22 cellular contexts compared by ENCODE assay signal in genomic region chr4:175371091-175371490, GRCh38.
"Had no signal": no experiment of that assay in that cellular context is flagged by ENCODE, and none has a peak within 500 bp of the region (broad histone marks: within the 10 kb centered on the region; RNA-seq: fewer than 3 reads in every experiment).

No MANE protein-coding gene starts in this region.

- H3K79me2 ChIP-seq: parathyroid adenoma had no signal

- H3K9me3 ChIP-seq: heart left ventricle, prostate gland, right lobe of liver, suprapubic skin, tibial artery, upper lobe of right lung, vagina had no signal

- H3K4me3 ChIP-seq: coronary artery, heart left ventricle, prostate gland, right lobe of liver, suprapubic skin, tibial artery, upper lobe of right lung, vagina had no signal

- ATAC-seq: heart left ventricle; left lobe of liver; natural killer cell treated with Interleukin-12 subunit alpha and Interleukin-12 subunit beta and Interleukin-15 and Interleukin-18, amount 100 ng/mL, for 72 hours; right lobe of liver; stimulated activated effector memory CD8-positive, alpha-beta T cell treated with anti-CD3 and anti-CD28 coated beads, Interleukin-12 subunit alpha, Interleukin-12 subunit beta, amount 100 ng/mL, for 72 hours; stimulated activated naive CD8-positive, alpha-beta T cell treated with anti-CD3 and anti-CD28 coated beads, Interleukin-15, Interleukin-2, amounts not matched to agents 100 U/mL and 50 U/mL, for 24 hours; upper lobe of right lung had no signal

- H3K36me3 ChIP-seq: heart left ventricle, prostate gland, right lobe of liver, suprapubic skin, tibial artery, upper lobe of right lung, vagina had no signal

- H2AFZ ChIP-seq: parathyroid adenoma had no signal

- DNase-seq: effector CD4-positive, alpha-beta T cell; endodermal cell; foreskin melanocyte; heart left ventricle; hippocampal formation; kidney glomerular epithelial cell; occipital lobe; retina; right lobe of liver; stimulated activated CD4-positive, alpha-beta T cell treated with anti-CD3 and anti-CD28 coated beads, Interleukin-4, amount 100 ng/mL, for 1 hour; stimulated activated CD8-positive, alpha-beta memory T cell treated with anti-CD3 and anti-CD28 coated beads, Interleukin-4, amount 100 ng/mL, for 48 hours; stimulated activated naive CD8-positive, alpha-beta T cell treated with anti-CD3 and anti-CD28 coated beads, Interleukin-15, Interleukin-2, amounts not matched to agents 100 U/mL and 50 U/mL, for 24 hours; tibial artery; upper lobe of right lung had no signal

- H3K27ac ChIP-seq: coronary artery, heart left ventricle, parathyroid adenoma, prostate gland, right lobe of liver, suprapubic skin, tibial artery, upper lobe of right lung, vagina had no signal

- H3K4me1 ChIP-seq: parathyroid adenoma, prostate gland, right lobe of liver, suprapubic skin, upper lobe of right lung, vagina had no signal

- H3K9ac ChIP-seq: parathyroid adenoma had no signal

- H3K27me3 ChIP-seq: heart left ventricle, right lobe of liver, suprapubic skin, tibial artery, upper lobe of right lung, vagina had no signal
